9 cellular contexts compared by ENCODE assay signal in genomic region chr2:216372761-216373291, GRCh38.
A peak's percentile ranks its signal among the peaks of the same experiment; 100 is the strongest.
DNase-seq lines count a peak whose midpoint lies in the region; ATAC-seq and TF ChIP-seq lines count a peak whose summit lies in the region.
"Had no signal": no experiment of that assay in that cellular context is flagged by ENCODE, and none has a peak within 500 bp of the region (broad histone marks: within the 10 kb centered on the region; RNA-seq: fewer than 3 reads in every experiment).

No MANE protein-coding gene starts in this region.

- no peak overlapping the region for H3K4me3 ChIP-seq in effector memory CD4-positive, alpha-beta T cell (ENCODE audit: insufficient read depth, low read depth, low read length, poor library complexity, severe bottlenecking)

- H3K36me3 ChIP-seq in effector memory CD4-positive, alpha-beta T cell (ENCODE audit: control insufficient read depth, insufficient read depth, low read length): no peaks in the 10 kb centered on the region

- H3K36me3 Mint-ChIP-seq in effector memory CD8-positive, alpha-beta T cell (ENCODE audit: insufficient read depth): peaks cover 11% of the 10 kb centered on the region
- H3K36me3 Mint-ChIP-seq in nephron (ENCODE audit: low read depth): no peaks in the 10 kb centered on the region

- peaks cover 68 to 76% of the 10 kb centered on the region in 2 donors for H3K27me3 Mint-ChIP-seq in effector memory CD8-positive, alpha-beta T cell
- peaks cover 71% of the 10 kb centered on the region for H3K27me3 Mint-ChIP-seq in nephron (ENCODE audit: low read depth)

- no peak for TF ChIP-seq CTCF in nephron (IDR thresholded peaks at IDR 0.05; ENCODE audit: unreplicated experiment in 3 of 3)

- peak; percentile 91 for DNase-seq in EL
- DNase-seq in NCI-H69 (lab: John Stamatoyannopoulos, UW): peak; percentile 19
- no peak for DNase-seq in effector memory CD8-positive, alpha-beta T cell
- DNase-seq in HuH-7 (ENCODE audit: low spot score): no peak
- no peak for DNase-seq in effector memory CD4-positive, alpha-beta T cell

- peak overlapping the region; percentile 48 to 73 for H3K4me3 Mint-ChIP-seq in effector memory CD8-positive, alpha-beta T cell
- peak overlapping the region; percentile 76 to 83 (median 83) for H3K4me3 Mint-ChIP-seq in nephron
- H3K4me3 Mint-ChIP-seq: dendritic cell treated with granulocyte-macrophage colony-stimulating factor and Interleukin-4, amounts not matched to agents 40 ng/mL and 50 ng/mL, for 4 days had no signal

- H3K27ac ChIP-seq in effector memory CD4-positive, alpha-beta T cell (ENCODE audit: insufficient read depth, low read length, poor library complexity, severe bottlenecking): no peak overlapping the region

- peaks cover 32% of the 10 kb centered on the region for H3K27me3 ChIP-seq in effector memory CD4-positive, alpha-beta T cell (replicated peaks; ENCODE audit: control insufficient read depth, insufficient read depth, low read length, poor library complexity, severe bottlenecking)

- H3K4me1 Mint-ChIP-seq in effector memory CD8-positive, alpha-beta T cell (ENCODE audit: low read depth in 2 of 2): peaks cover 11 to 12% of the 10 kb centered on the region in 2 donors
- peaks cover 14% of the 10 kb centered on the region for H3K4me1 Mint-ChIP-seq in nephron

- H3K27ac Mint-ChIP-seq in effector memory CD8-positive, alpha-beta T cell: no peak overlapping the region
- H3K27ac Mint-ChIP-seq in nephron: no peak overlapping the region
- H3K27ac Mint-ChIP-seq: dendritic cell treated with granulocyte-macrophage colony-stimulating factor and Interleukin-4, amounts not matched to agents 40 ng/mL and 50 ng/mL, for 4 days had no signal

- H3K9me3 ChIP-seq in effector memory CD4-positive, alpha-beta T cell (ENCODE audit: control insufficient read depth, low read length): no peaks in the 10 kb centered on the region

- peaks cover 0 to 2% of the 10 kb centered on the region in 2 donors for H3K9me3 Mint-ChIP-seq in effector memory CD8-positive, alpha-beta T cell
- no peaks in the 10 kb centered on the region for H3K9me3 Mint-ChIP-seq in nephron
- H3K9me3 Mint-ChIP-seq: dendritic cell treated with granulocyte-macrophage colony-stimulating factor and Interleukin-4, amounts not matched to agents 40 ng/mL and 50 ng/mL, for 4 days had no signal

- peaks cover 16% of the 10 kb centered on the region for H3K4me1 ChIP-seq in effector memory CD4-positive, alpha-beta T cell (ENCODE audit: control insufficient read depth, insufficient read depth, low read length, poor library complexity, severe bottlenecking)

- no peak for ATAC-seq in effector memory CD8-positive, alpha-beta T cell (replicated peaks)
- no peak for ATAC-seq in GM21737 (IDR thresholded peaks at IDR 0.05; ENCODE audit: unreplicated experiment)
- no peak for ATAC-seq in HG02840 (IDR thresholded peaks at IDR 0.05; ENCODE audit: low FRiP score, unreplicated experiment)

Comparison
In these comparisons a context has a peak if more than half of its experiments do, and no peak if none do; other contexts are left out.
1. DNase-seq: peak in EL (single experiment) and NCI-H69 (single experiment); none in effector memory CD8-positive, alpha-beta T cell (0 of 3), HuH-7 (single experiment) and effector memory CD4-positive, alpha-beta T cell (0 of 3).